ENCODE assay signal across 8 cellular contexts in the genomic region with DNA sequence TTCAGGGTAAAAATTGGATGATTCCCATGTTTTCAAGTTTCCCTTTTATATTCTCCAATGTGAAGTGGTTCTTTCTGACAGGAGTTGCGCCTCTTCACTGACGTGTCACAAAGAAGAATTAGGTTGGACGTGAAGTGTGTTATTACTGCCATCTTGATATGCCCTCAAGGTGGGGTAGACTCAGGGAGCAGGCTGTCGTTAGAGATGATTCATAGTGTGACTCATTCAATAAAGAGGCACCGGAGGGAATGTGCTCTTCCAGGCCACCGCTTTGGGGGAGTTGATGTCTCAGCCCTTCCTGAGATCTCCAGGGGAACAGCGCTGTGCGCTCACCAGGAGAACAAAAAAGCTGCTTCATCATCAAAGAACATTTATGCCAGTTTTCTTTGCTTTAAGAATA. TPM values are rescaled to one million over a fixed set of nuclear protein-coding genes. Genes with fewer than 3 reads are reported as not detected.
DNase-seq lines count a peak whose midpoint lies in the region; ATAC-seq, FAIRE-seq and TF ChIP-seq lines count a peak whose summit lies in the region.

No MANE protein-coding gene starts in this region.

- no peak overlapping the region for H3K4ac ChIP-seq in trophoblast cell (ENCODE audit: low read depth, low read length)

- peaks cover 5% of the 10 kb centered on the region for H3K79me1 ChIP-seq in trophoblast cell (ENCODE audit: low read length)

- peak; percentile 17 for TF ChIP-seq CTCF in choroid plexus epithelial cell (conservative IDR thresholded peaks at IDR 0.05; ENCODE audit: low read depth, low read length)

- H4K8ac ChIP-seq in trophoblast cell (ENCODE audit: low read depth, low read length) = no peak overlapping the region

- peaks cover 4% of the 10 kb centered on the region for H3K9me3 ChIP-seq in trophoblast cell (ENCODE audit: insufficient read depth, low read depth, low read length)

- no peak overlapping the region for H2BK5ac ChIP-seq in trophoblast cell (ENCODE audit: low read depth, low read length, poor library complexity)

- H4K91ac ChIP-seq in trophoblast cell (ENCODE audit: low read depth, low read length) = no peak overlapping the region

- H2AK5ac ChIP-seq in trophoblast cell (ENCODE audit: low read length) = no peak overlapping the region

- peak; percentile 94 for DNase-seq in AG08395 (ENCODE audit: low spot score)
- DNase-seq in H54 (ENCODE audit: insufficient read length, low spot score) = peak; percentile 99
- peak; percentile 46 to 55 for DNase-seq in SHP77 (lab: John Stamatoyannopoulos, UW)
- peak; percentile 77 for DNase-seq in choroid plexus epithelial cell (ENCODE audit: low read depth)
- DNase-seq in trophoblast cell = peak; percentile 50 to 70
- DNase-seq in GM19240 (ENCODE audit: insufficient read length, low spot score) = no peak

- H3K18ac ChIP-seq in trophoblast cell (ENCODE audit: low read length) = no peak overlapping the region

- H3K9ac ChIP-seq in trophoblast cell (ENCODE audit: low read length) = no peak overlapping the region

- H3K79me2 ChIP-seq in trophoblast cell (ENCODE audit: control insufficient read depth, insufficient read depth, low read length, poor library complexity) = peaks cover 5% of the 10 kb centered on the region

- peak; percentile 90 for FAIRE-seq in H54 (lab: Jason Lieb, UNC)

- no CpG with 5 or more reads among the region's 8 CpGs for WGBS in trophoblast cell (ENCODE audit: extremely low coverage, insufficient coverage, insufficient read length)

- no peak for ATAC-seq in GM19351 (IDR thresholded peaks at IDR 0.05; ENCODE audit: unreplicated experiment)
- ATAC-seq in HG03520 (IDR thresholded peaks at IDR 0.05; ENCODE audit: unreplicated experiment) = no peak

- no peak overlapping the region for H3K14ac ChIP-seq in trophoblast cell (ENCODE audit: low read length)

- peaks cover 15 to 24% of the 10 kb centered on the region in 2 experiments for H3K4me1 ChIP-seq in trophoblast cell (ENCODE audit: control insufficient read depth in 1 of 2, insufficient read depth in 2 of 2, low read length in 2 of 2)

- H3K4me2 ChIP-seq in trophoblast cell (ENCODE audit: low read length) = no peak overlapping the region

- H2BK12ac ChIP-seq in trophoblast cell (ENCODE audit: low read length) = no peak overlapping the region

- no peak overlapping the region for H2BK120ac ChIP-seq in trophoblast cell (ENCODE audit: insufficient read depth, low read length, poor library complexity)

- TF ChIP-seq POLR2A in H54 (IDR thresholded peaks at IDR 0.05; ENCODE audit: low read depth, low read length) = no peak

- H3K4me3 ChIP-seq in choroid plexus epithelial cell (ENCODE audit: low read depth, low read length) (no peak overlapping the region), trophoblast cell (ENCODE audit: low read depth, low read length) (no peak overlapping the region)

- no peak overlapping the region for H2AFZ ChIP-seq in trophoblast cell (ENCODE audit: insufficient read depth, low read length, poor library complexity)

- no peaks in the 10 kb centered on the region for H3K27me3 ChIP-seq in trophoblast cell (ENCODE audit: insufficient read depth, low read length)

- H4K12ac ChIP-seq in trophoblast cell (ENCODE audit: low read depth, low read length) = no peak overlapping the region

- no peaks in the 10 kb centered on the region for H3K36me3 ChIP-seq in trophoblast cell (ENCODE audit: control insufficient read depth in 1 of 2, insufficient read depth in 2 of 2, low read length in 2 of 2)

- no peak overlapping the region for H3K27ac ChIP-seq in trophoblast cell (ENCODE audit: low read depth, low read length)

- H3K23ac ChIP-seq in trophoblast cell (ENCODE audit: low read length) = no peak overlapping the region

RNA-seq across cellular contexts. Expression of a gene that starts 3.6 kb away (rescaled TPM):
- polyA plus RNA-seq in trophoblast cell (2013) = 14.2 and 15.7 TPM in 2 replicates

RNA-seq across cellular contexts. Expression of a gene that starts 43.1 kb away (rescaled TPM):
- polyA plus RNA-seq in trophoblast cell (2013) = under 0.01 TPM in 1 of 2 replicates, not detected in the other
